15 cellular contexts compared by ENCODE assay signal in the genomic region with DNA sequence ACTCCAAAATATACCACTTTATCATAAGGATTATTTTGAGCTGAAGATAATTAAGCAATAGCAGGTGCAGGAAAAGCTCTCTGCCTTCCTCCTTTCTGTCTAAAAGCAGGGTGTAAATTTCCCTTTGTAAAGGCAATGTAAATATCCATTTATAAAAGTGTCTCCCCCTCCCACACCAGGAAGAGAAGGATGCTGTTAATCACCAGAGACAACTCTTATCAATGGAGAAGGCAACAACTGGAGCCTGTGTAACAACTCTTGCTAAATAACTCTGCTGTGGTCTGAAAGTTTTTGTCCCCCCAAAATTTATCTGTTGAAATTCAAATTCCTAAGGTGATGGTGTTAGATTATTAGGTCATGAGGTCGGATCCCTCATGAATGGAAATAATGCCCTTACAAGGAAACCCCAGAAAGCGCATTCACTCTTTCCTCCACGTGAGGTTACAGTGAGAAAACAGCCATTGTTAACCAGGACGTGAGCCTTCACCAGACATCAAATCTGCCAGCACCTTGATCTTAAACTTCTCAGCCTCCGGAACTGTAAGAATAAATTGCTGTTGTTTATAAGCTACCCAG.
DNase-seq lines count a peak whose midpoint lies in the region; ATAC-seq and TF ChIP-seq lines count a peak whose summit lies in the region.
"Had no signal": no experiment of that assay in that cellular context is flagged by ENCODE, and none has a peak within 500 bp of the region (broad histone marks: within the 10 kb centered on the region; RNA-seq: fewer than 3 reads in every experiment).

No MANE protein-coding gene starts in this region.

- no peak overlapping the region for H3K56ac ChIP-seq in IMR-90 (ENCODE audit: extremely low read depth, insufficient read depth, low read length)

- peak overlapping the region; percentile 46; the same call in 1 of the 2 replicates for H3K14ac ChIP-seq in IMR-90 (replicated peaks; ENCODE audit: low read depth, low read length)

- H3K9me3 Mint-ChIP-seq in Calu3 (ENCODE audit: low read depth, unreplicated experiment), result peaks cover 3% of the 10 kb centered on the region
- H3K9me3 Mint-ChIP-seq: activated naive CD4-positive, alpha-beta T cell treated with anti-CD3 and anti-CD28 coated beads, Interleukin-2, amount 50 U/mL, for 72 hours; IgD-negative memory B cell had no signal

- no peaks in the 10 kb centered on the region for H4K20me1 ChIP-seq in IMR-90 (ENCODE audit: insufficient read depth, low read length)

- H2AFZ ChIP-seq in IMR-90 (replicated peaks; ENCODE audit: low read length, poor library complexity), result peak overlapping the region; percentile 38

- H3K23ac ChIP-seq in IMR-90 (ENCODE audit: low read depth, low read length), result no peak overlapping the region

- H3K4me3 Mint-ChIP-seq in Calu3 (ENCODE audit: low read depth, unreplicated experiment), result peak overlapping the region; percentile 41
- H3K4me3 Mint-ChIP-seq: IgD-negative memory B cell had no signal

- H3K27me3 ChIP-seq in IMR-90 (ENCODE audit: control insufficient read depth, insufficient read depth, low read length) (no peaks in the 10 kb centered on the region), brain microvascular endothelial cell (replicated peaks) (no peaks in the 10 kb centered on the region), left lung (no peaks in the 10 kb centered on the region)
- H3K27me3 ChIP-seq: pancreas had no signal

- H2AK9ac ChIP-seq in IMR-90 (replicated peaks; ENCODE audit: low read depth, low read length, poor library complexity), result no peak overlapping the region

- no peak for TF ChIP-seq CTCF in Calu3 (IDR thresholded peaks at IDR 0.05; ENCODE audit: unreplicated experiment)
- TF ChIP-seq CTCF in IMR-90 (conservative IDR thresholded peaks at IDR 0.05; ENCODE audit: low read depth, low read length), result no peak
- no peak for TF ChIP-seq CTCF in brain microvascular endothelial cell (IDR thresholded peaks at IDR 0.05; ENCODE audit: low read depth, low read length, missing control alignments)
- TF ChIP-seq CTCF in left lung (IDR thresholded peaks at IDR 0.05), result no peak

- H3K9ac ChIP-seq in IMR-90 (ENCODE audit: low read depth, low read length), result no peak overlapping the region

- H3K4me1 ChIP-seq in IMR-90 (ENCODE audit: control insufficient read depth, insufficient read depth, low read length) (peaks cover 2% of the 10 kb centered on the region; the same call in 1 of the 2 replicates), left lung (no peaks in the 10 kb centered on the region)
- H3K4me1 ChIP-seq: heart right ventricle, pancreas had no signal

- H3K4me1 Mint-ChIP-seq in Calu3 (ENCODE audit: low read depth, unreplicated experiment), result peaks cover 12% of the 10 kb centered on the region
- H3K4me1 Mint-ChIP-seq: IgD-negative memory B cell had no signal

- H3K4me3 ChIP-seq in IMR-90 (ENCODE audit: insufficient read depth, low read depth, low read length), result no peak overlapping the region
- no peak overlapping the region for H3K4me3 ChIP-seq in brain microvascular endothelial cell (ENCODE audit: low read depth, low read length)
- no peak overlapping the region for H3K4me3 ChIP-seq in left lung
- H3K4me3 ChIP-seq: heart right ventricle, pancreas had no signal

- ATAC-seq in IMR-90 (ENCODE audit: low read depth) (no peak), left lung (peak; percentile 4), GM19328 (IDR thresholded peaks at IDR 0.05; ENCODE audit: unreplicated experiment) (no peak)
- ATAC-seq: heart right ventricle had no signal

- POLR2A ChIA-PET in IMR-90 (lab: Charles Lee; ENCODE audit: unreplicated experiment), result no interaction called here

- H2AK5ac ChIP-seq in IMR-90 (ENCODE audit: low read depth, low read length), result no peak overlapping the region

- H3K27ac ChIP-seq in IMR-90 (ENCODE audit: insufficient read depth, low read length), result no peak overlapping the region
- peak overlapping the region; percentile 84 for H3K27ac ChIP-seq in brain microvascular endothelial cell
- peak overlapping the region in 1 of 2 donors; percentile 8 for H3K27ac ChIP-seq in left lung
- H3K27ac ChIP-seq: heart right ventricle had no signal

- H3K9me3 ChIP-seq in IMR-90 (ENCODE audit: control insufficient read depth, insufficient read depth, low read length) (no peaks in the 10 kb centered on the region), left lung (no peaks in the 10 kb centered on the region)
- H3K9me3 ChIP-seq: heart right ventricle, pancreas had no signal

- peak overlapping the region; percentile 42; the same call in 1 of the 2 replicates for H2BK20ac ChIP-seq in IMR-90 (ENCODE audit: low read depth, low read length)

- WGBS in IMR-90 (ENCODE audit: extremely low coverage in 2 of 2, insufficient read length in 1 of 2), 2 experiments, result no CpG with 5 or more reads among the region's 5 CpGs

- no peak overlapping the region; the same call in 1 of the 2 replicates for H4K91ac ChIP-seq in IMR-90 (ENCODE audit: insufficient read depth, low read depth, low read length)

- TF ChIP-seq RAD21 in IMR-90 (IDR thresholded peaks at IDR 0.05; ENCODE audit: low read length), result no peak

- no peak overlapping the region for H4K5ac ChIP-seq in IMR-90 (ENCODE audit: low read depth, low read length)

- no peak overlapping the region for H2BK5ac ChIP-seq in IMR-90 (ENCODE audit: low read depth, low read length, poor library complexity, severe bottlenecking)

- dilution Hi-C loops in IMR-90 (cut with HindIII; ENCODE audit: low sequenced_read_pairs, unreplicated experiment), result no loop called here

- intact Hi-C loops in Calu3 (cut with micrococcal nuclease; ENCODE audit: unreplicated experiment) (no loop called here), IMR-90 (cut with micrococcal nuclease) (no loop called here), left lung (cut with DNase I) (no loop called here)

- no peaks in the 10 kb centered on the region for H3K27me3 Mint-ChIP-seq in Calu3 (ENCODE audit: unreplicated experiment)
- H3K27me3 Mint-ChIP-seq: IgD-negative memory B cell had no signal

- no peak overlapping the region for H3K18ac ChIP-seq in IMR-90 (ENCODE audit: low read depth, low read length)

- H3K4ac ChIP-seq in IMR-90 (ENCODE audit: low read depth, low read length), result 0 out of 2 replicates have a peak overlapping the region, but pooled peaks have one; percentile 23

- H3K9me1 ChIP-seq in IMR-90 (ENCODE audit: insufficient read depth, low read length), result peaks cover 2% of the 10 kb centered on the region; the same call in 1 of the 2 replicates

- H3K27ac Mint-ChIP-seq in Calu3 (ENCODE audit: unreplicated experiment), result peak overlapping the region; percentile 90
- H3K27ac Mint-ChIP-seq: activated naive CD4-positive, alpha-beta T cell treated with anti-CD3 and anti-CD28 coated beads, Interleukin-2, amount 50 U/mL, for 72 hours; IgD-negative memory B cell had no signal

- H4K8ac ChIP-seq in IMR-90 (ENCODE audit: low read depth in 2 of 2, low read length in 2 of 2), result peak overlapping the region in 1 of 2 experiments; percentile 68; a peak in 1 of 4 replicates

- in situ Hi-C loops in IMR-90 (cut with MboI; ENCODE audit: low sequenced_read_pairs), result no loop called here
- in situ Hi-C loops in brain microvascular endothelial cell (cut with HindIII; ENCODE audit: low pct_ligation_motif_present, low sequenced_read_pairs), result no loop called here

- CTCF ChIA-PET in Calu3 (lab: Charles Lee) (interaction anchor here (1.3 kb wide), 1 partner anchor 240 kb away, joined by 4 read pairs; no protein-coding TSS in a partner anchor), IMR-90 (lab: Yijun Ruan, JAX) (interaction anchor here (1.4 kb wide), 1 partner anchor 16 kb away, joined by 7 read pairs; no protein-coding TSS in a partner anchor)

- no peak for DNase-seq in Calu3
- no peak for DNase-seq in IMR-90
- no peak for DNase-seq in brain microvascular endothelial cell
- DNase-seq in left lung, result no peak
- DNase-seq in activated CD4-positive, CD25-positive, alpha-beta regulatory T cell (lab: John Stamatoyannopoulos, UW), result no peak
- DNase-seq in NOMO-1 treated with dmso at 0.1 percent for 144 hours (lab: John Stamatoyannopoulos, UW; ENCODE audit: unreplicated experiment), result no peak
- DNase-seq in activated naive CD4-positive, alpha-beta T cell (lab: John Stamatoyannopoulos, UW), result no peak
- DNase-seq: activated CD4-positive, alpha-beta T cell treated with anti-CD3 and anti-CD28 coated beads, Interleukin-2, amount 50 U/mL, for 4 hours; heart right ventricle; stimulated activated CD4-positive, alpha-beta T cell treated with anti-CD3 and anti-CD28 coated beads, Interleukin-4, amount 100 ng/mL, for 1 hour; stimulated activated CD8-positive, alpha-beta memory T cell treated with anti-CD3 and anti-CD28 coated beads, Interleukin-4, amount 100 ng/mL, for 48 hours had no signal

- TF ChIP-seq POLR2A in IMR-90 (IDR thresholded peaks at IDR 0.05; ENCODE audit: low read depth, low read length), result no peak

- peak overlapping the region; percentile 71; the same call in 1 of the 3 replicates for H2BK15ac ChIP-seq in IMR-90 (ENCODE audit: low read depth, low read length)

- H3K4me2 ChIP-seq in IMR-90 (ENCODE audit: low read depth, low read length), result no peak overlapping the region

- no peaks in the 10 kb centered on the region for H3K79me1 ChIP-seq in IMR-90 (ENCODE audit: low read depth in 1 of 2, low read length in 2 of 2)

- H3K36me3 Mint-ChIP-seq in Calu3 (ENCODE audit: insufficient read depth, unreplicated experiment), result peaks cover 9% of the 10 kb centered on the region
- H3K36me3 Mint-ChIP-seq: activated naive CD4-positive, alpha-beta T cell treated with anti-CD3 and anti-CD28 coated beads, Interleukin-2, amount 50 U/mL, for 72 hours; IgD-negative memory B cell had no signal

- H2BK120ac ChIP-seq in IMR-90 (ENCODE audit: low read depth, low read length), result peak overlapping the region; percentile 58; the same call in 1 of the 2 replicates

- BruUV-seq in Calu3 (replicated peaks; lab: Mats Ljungman, UMichigan) (no TSS peak), IMR-90 (replicated peaks; lab: Mats Ljungman, UMichigan) (no TSS peak)

- no peaks in the 10 kb centered on the region for H3K36me3 ChIP-seq in IMR-90 (ENCODE audit: control insufficient read depth, insufficient read depth, low read length)
- H3K36me3 ChIP-seq in brain microvascular endothelial cell (replicated peaks), result no peaks in the 10 kb centered on the region
- no peaks in the 10 kb centered on the region for H3K36me3 ChIP-seq in left lung
- H3K36me3 ChIP-seq: heart right ventricle, pancreas had no signal

TF ChIP-seq in IMR-90, 13 proteins besides CTCF, POLR2A, EP300 and RAD21 (continues in another document):
- TF ChIP-seq, protein P1, sequence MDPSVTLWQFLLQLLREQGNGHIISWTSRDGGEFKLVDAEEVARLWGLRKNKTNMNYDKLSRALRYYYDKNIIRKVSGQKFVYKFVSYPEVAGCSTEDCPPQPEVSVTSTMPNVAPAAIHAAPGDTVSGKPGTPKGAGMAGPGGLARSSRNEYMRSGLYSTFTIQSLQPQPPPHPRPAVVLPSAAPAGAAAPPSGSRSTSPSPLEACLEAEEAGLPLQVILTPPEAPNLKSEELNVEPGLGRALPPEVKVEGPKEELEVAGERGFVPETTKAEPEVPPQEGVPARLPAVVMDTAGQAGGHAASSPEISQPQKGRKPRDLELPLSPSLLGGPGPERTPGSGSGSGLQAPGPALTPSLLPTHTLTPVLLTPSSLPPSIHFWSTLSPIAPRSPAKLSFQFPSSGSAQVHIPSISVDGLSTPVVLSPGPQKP (IDR thresholded peaks at IDR 0.05; ENCODE audit: borderline replicate concordance, low read depth, low read length), result no peak
- TF ChIP-seq SMC3 (IDR thresholded peaks at IDR 0.05; ENCODE audit: low read depth, low read length) (no peak), CEBPB (IDR thresholded peaks at IDR 0.05; ENCODE audit: low read depth, low read length) (no peak)
